In the genomic region with DNA sequence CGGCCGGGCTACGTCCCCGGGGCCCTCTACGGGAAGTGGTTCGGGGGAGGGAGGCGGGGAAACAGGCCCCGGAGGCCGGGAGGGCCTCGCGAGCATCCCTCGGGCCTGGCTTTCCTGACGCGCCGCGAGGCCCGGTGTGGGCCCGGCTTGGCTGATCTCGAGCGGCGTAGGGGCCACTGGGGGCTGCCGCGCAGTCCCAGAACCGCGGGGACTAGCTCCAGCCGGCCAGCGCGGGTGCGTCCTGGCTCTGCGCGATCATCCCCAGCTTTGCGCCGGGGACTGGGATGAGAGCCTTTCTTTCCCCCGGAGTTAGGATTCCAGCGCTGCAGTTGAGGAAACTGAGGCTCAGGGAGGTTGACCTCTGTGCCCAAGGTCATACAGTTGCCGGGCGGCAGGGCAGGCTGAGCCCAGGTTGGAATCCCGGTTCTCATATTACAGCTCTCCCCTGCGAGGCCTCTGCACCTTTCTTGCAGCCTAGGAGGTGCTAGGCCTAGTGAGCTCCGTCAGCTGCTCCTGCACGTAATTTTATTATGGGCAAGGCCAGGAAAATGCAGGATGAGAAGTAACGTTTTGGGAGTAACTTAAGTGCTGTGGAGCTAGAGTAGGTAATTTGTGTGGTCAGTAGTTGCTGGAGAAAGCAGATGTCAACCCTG, we compare ENCODE assay signal across 8 cellular contexts. TPM values are rescaled to one million over a fixed set of nuclear protein-coding genes. Genes with fewer than 3 reads are reported as not detected.
DNase-seq lines count a peak whose midpoint lies in the region; ATAC-seq and TF ChIP-seq lines count a peak whose summit lies in the region.

No MANE protein-coding gene starts in this region.

- intact Hi-C loops in left cardiac atrium (cut with DNase I): loop anchor here (5.0 to 10.0 kb wide), 2 partner anchors 52 to 55 kb away; no protein-coding TSS in a partner anchor

- peak overlapping the region; percentile 90 to 93 for H3K4me3 Mint-ChIP-seq in activated T-cell treated with anti-CD3 and anti-CD28 coated beads, Interleukin-2, amount 50 U/mL, for 72 hours
- H3K4me3 Mint-ChIP-seq in progenitor cell of endocrine pancreas (ENCODE audit: low read depth): peak overlapping the region; percentile 80

- H3K27me3 Mint-ChIP-seq in activated T-cell treated with anti-CD3 and anti-CD28 coated beads, Interleukin-2, amount 50 U/mL, for 72 hours (ENCODE audit: low read depth): no peaks in the 10 kb centered on the region
- H3K27me3 Mint-ChIP-seq in progenitor cell of endocrine pancreas: peaks cover 19% of the 10 kb centered on the region

- peak overlapping the region; percentile 85 for H3K27ac Mint-ChIP-seq in activated T-cell treated with anti-CD3 and anti-CD28 coated beads, Interleukin-2, amount 50 U/mL, for 72 hours
- peak overlapping the region; percentile 53 for H3K27ac Mint-ChIP-seq in progenitor cell of endocrine pancreas

- H3K9me3 Mint-ChIP-seq in activated T-cell treated with anti-CD3 and anti-CD28 coated beads, Interleukin-2, amount 50 U/mL, for 72 hours: no peaks in the 10 kb centered on the region
- H3K9me3 Mint-ChIP-seq in progenitor cell of endocrine pancreas (ENCODE audit: low read depth): no peaks in the 10 kb centered on the region

- no peak for TF ChIP-seq CTCF in LNCaP clone FGC (IDR thresholded peaks at IDR 0.05; ENCODE audit: control insufficient read depth, extremely low read depth, insufficient read depth)
- no peak for TF ChIP-seq CTCF in progenitor cell of endocrine pancreas (IDR thresholded peaks at IDR 0.05; ENCODE audit: unreplicated experiment)

- no peaks in the 10 kb centered on the region for H3K36me3 Mint-ChIP-seq in activated T-cell treated with anti-CD3 and anti-CD28 coated beads, Interleukin-2, amount 50 U/mL, for 72 hours (ENCODE audit: insufficient read depth in 2 of 2)
- no peaks in the 10 kb centered on the region for H3K36me3 Mint-ChIP-seq in progenitor cell of endocrine pancreas (ENCODE audit: insufficient read depth)

- ATAC-seq in activated T-cell treated with anti-CD3 and anti-CD28 coated beads, Interleukin-2, amount 50 U/mL, for 72 hours (replicated peaks in 1 of 2): no peak
- ATAC-seq in left cardiac atrium: peak; percentile 9 to 13

- H3K4me1 Mint-ChIP-seq in activated T-cell treated with anti-CD3 and anti-CD28 coated beads, Interleukin-2, amount 50 U/mL, for 72 hours (ENCODE audit: low read depth): peaks cover 82% of the 10 kb centered on the region
- peaks cover 37% of the 10 kb centered on the region for H3K4me1 Mint-ChIP-seq in progenitor cell of endocrine pancreas (ENCODE audit: low read depth)

- DNase-seq in activated CD8-positive, alpha-beta memory T cell treated with anti-CD3 and anti-CD28 coated beads for 24 hours: peak; percentile 65
- DNase-seq in activated CD8-positive, alpha-beta memory T cell treated with anti-CD3 and anti-CD28 coated beads, Interleukin-2, amount 50 U/mL, for 4 hours: no peak
- DNase-seq in LNCaP clone FGC (ENCODE audit: low read depth) (no peak), left cardiac atrium (no peak), progenitor cell of endocrine pancreas (ENCODE audit: low spot score, unreplicated experiment) (no peak), foreskin melanocyte (no peak), OCI-M2 (lab: John Stamatoyannopoulos, UW; ENCODE audit: unreplicated experiment) (no peak)
- no peak for DNase-seq in activated T-cell treated with anti-CD3 and anti-CD28 coated beads, Interleukin-2, amount 50 U/mL, for 72 hours

- H3K4me3 ChIP-seq in LNCaP clone FGC (ENCODE audit: low read depth, low read length): peak overlapping the region; percentile 78

RNA-seq across cellular contexts. Expression of gene LPIN1, which starts 0.5 kb away (rescaled TPM):
- total RNA-seq in activated T-cell treated with anti-CD3 and anti-CD28 coated beads, Interleukin-2, amount 50 U/mL, for 72 hours: 10 to 100 TPM; 45.4 to 63.2 TPM
- total RNA-seq in left cardiac atrium: 10 to 100 TPM; 38.7 to 69.1 TPM
- total RNA-seq in progenitor cell of endocrine pancreas: 18.3 and 23.5 TPM in 2 replicates

Comparison
In these comparisons a context has a peak if more than half of its experiments do, and no peak if none do; other contexts are left out.
1. ATAC-seq: peak in left cardiac atrium (2 of 2); none in activated T-cell treated with anti-CD3 and anti-CD28 coated beads, Interleukin-2, amount 50 U/mL, for 72 hours (0 of 2).